ENCODE assay signal across 1 cellular context in the genomic region with DNA sequence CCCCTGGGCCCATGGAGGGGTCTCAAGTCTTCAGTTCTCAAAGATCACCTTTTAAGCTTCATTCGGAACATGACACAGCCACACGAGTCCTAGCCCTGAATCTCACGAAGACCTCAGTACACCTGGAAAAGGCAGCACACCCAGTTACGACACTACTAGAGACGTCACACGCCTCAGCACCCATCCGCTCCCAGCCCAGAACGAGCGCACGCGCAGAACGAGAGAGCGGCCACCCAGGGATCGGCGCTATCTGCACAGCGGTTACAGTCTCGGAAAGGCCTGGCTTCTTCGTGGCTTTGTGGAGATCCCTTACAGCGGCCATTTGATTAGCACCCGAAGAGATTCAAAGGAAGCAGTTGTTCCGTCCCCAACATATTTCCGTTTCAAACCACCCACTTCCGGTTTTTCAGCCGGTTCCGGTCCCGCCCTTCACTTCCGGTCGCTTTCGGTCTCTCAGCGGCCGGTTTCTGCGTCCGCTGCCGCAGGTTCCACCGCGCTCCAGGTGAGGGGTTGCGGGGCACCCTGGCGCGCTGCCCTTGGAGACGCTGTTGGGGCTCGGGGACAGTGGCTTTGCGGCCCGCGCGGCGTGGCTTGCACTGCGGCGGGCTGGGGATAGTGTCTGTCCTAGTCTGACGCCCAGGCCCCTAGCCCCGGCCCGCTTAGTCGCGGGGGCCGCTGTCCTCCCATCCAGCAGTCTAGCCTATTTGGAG.
TF ChIP-seq lines count a peak whose summit lies in the region.

A gene with protein sequence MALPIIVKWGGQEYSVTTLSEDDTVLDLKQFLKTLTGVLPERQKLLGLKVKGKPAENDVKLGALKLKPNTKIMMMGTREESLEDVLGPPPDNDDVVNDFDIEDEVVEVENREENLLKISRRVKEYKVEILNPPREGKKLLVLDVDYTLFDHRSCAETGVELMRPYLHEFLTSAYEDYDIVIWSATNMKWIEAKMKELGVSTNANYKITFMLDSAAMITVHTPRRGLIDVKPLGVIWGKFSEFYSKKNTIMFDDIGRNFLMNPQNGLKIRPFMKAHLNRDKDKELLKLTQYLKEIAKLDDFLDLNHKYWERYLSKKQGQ (plus strand): TSS at position 432 of the 710 bp plus-strand sequence. CDS start 5,626 bp downstream, outside the sequence.

TF ChIP-seq in WTC11, 78 proteins besides CTCF, POLR2A, EP300 and RAD21 (continued from another document):
- TF ChIP-seq E2F5 (CRISPR knock-in tag; IDR thresholded peaks at IDR 0.05) (no peak), TEAD1 (CRISPR knock-in tag; IDR thresholded peaks at IDR 0.05) (0 out of 2 replicates have a peak, but pooled peaks have one; percentile 44), ZNF396 (CRISPR knock-in tag; IDR thresholded peaks at IDR 0.05; ENCODE audit: borderline replicate concordance) (no peak), ZNF416 (CRISPR knock-in tag; IDR thresholded peaks at IDR 0.05) (no peak), MYBL2 (CRISPR knock-in tag; IDR thresholded peaks at IDR 0.05) (0 out of 2 replicates have a peak, but pooled peaks have one; percentile 21), IRF1 (CRISPR knock-in tag; IDR thresholded peaks at IDR 0.05) (no peak), CBFB (CRISPR knock-in tag; IDR thresholded peaks at IDR 0.05; ENCODE audit: low read depth) (no peak), ESRRA (CRISPR knock-in tag; IDR thresholded peaks at IDR 0.05; ENCODE audit: borderline replicate concordance) (peak; percentile 74), TEAD4 (CRISPR knock-in tag; IDR thresholded peaks at IDR 0.05) (0 out of 2 replicates have a peak, but pooled peaks have one; percentile 12), EMX1 (CRISPR knock-in tag; IDR thresholded peaks at IDR 0.05) (no peak), NFATC4 (CRISPR knock-in tag; IDR thresholded peaks at IDR 0.05) (no peak), ZBTB21 (CRISPR knock-in tag; IDR thresholded peaks at IDR 0.05; ENCODE audit: borderline replicate concordance) (no peak), ZBTB43 (CRISPR knock-in tag; IDR thresholded peaks at IDR 0.05) (no peak), ZNF232 (CRISPR knock-in tag; IDR thresholded peaks at IDR 0.05) (no peak), ZNF138 (CRISPR knock-in tag; conservative IDR thresholded peaks at IDR 0.05) (no peak), MAX (CRISPR knock-in tag; IDR thresholded peaks at IDR 0.05) (peak; percentile 76), FOXP1 (CRISPR knock-in tag; IDR thresholded peaks at IDR 0.05; ENCODE audit: borderline replicate concordance) (peak; percentile 54; the same call in 1 of the 2 replicates), USF1 (CRISPR knock-in tag; IDR thresholded peaks at IDR 0.05) (0 out of 2 replicates have a peak, but pooled peaks have one; percentile 12)
- TF ChIP-seq, protein P1, sequence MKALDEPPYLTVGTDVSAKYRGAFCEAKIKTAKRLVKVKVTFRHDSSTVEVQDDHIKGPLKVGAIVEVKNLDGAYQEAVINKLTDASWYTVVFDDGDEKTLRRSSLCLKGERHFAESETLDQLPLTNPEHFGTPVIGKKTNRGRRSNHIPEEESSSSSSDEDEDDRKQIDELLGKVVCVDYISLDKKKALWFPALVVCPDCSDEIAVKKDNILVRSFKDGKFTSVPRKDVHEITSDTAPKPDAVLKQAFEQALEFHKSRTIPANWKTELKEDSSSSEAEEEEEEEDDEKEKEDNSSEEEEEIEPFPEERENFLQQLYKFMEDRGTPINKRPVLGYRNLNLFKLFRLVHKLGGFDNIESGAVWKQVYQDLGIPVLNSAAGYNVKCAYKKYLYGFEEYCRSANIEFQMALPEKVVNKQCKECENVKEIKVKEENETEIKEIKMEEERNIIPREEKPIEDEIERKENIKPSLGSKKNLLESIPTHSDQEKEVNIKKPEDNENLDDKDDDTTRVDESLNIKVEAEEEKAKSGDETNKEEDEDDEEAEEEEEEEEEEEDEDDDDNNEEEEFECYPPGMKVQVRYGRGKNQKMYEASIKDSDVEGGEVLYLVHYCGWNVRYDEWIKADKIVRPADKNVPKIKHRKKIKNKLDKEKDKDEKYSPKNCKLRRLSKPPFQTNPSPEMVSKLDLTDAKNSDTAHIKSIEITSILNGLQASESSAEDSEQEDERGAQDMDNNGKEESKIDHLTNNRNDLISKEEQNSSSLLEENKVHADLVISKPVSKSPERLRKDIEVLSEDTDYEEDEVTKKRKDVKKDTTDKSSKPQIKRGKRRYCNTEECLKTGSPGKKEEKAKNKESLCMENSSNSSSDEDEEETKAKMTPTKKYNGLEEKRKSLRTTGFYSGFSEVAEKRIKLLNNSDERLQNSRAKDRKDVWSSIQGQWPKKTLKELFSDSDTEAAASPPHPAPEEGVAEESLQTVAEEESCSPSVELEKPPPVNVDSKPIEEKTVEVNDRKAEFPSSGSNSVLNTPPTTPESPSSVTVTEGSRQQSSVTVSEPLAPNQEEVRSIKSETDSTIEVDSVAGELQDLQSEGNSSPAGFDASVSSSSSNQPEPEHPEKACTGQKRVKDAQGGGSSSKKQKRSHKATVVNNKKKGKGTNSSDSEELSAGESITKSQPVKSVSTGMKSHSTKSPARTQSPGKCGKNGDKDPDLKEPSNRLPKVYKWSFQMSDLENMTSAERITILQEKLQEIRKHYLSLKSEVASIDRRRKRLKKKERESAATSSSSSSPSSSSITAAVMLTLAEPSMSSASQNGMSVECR (CRISPR knock-in tag; IDR thresholded peaks at IDR 0.05; ENCODE audit: borderline replicate concordance): peak; percentile 82; the same call in 1 of the 2 replicates
- TF ChIP-seq, protein P2, sequence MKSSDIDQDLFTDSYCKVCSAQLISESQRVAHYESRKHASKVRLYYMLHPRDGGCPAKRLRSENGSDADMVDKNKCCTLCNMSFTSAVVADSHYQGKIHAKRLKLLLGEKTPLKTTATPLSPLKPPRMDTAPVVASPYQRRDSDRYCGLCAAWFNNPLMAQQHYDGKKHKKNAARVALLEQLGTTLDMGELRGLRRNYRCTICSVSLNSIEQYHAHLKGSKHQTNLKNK (CRISPR knock-in tag; IDR thresholded peaks at IDR 0.05): no peak
